Comparison of ENCODE assay signal across 17 cellular contexts in genomic region chr5:35665066-35665465, GRCh38. TPM values are rescaled to one million over a fixed set of nuclear protein-coding genes. Genes with fewer than 3 reads are reported as not detected.
DNase-seq lines count a peak whose midpoint lies in the region; ATAC-seq and TF ChIP-seq lines count a peak whose summit lies in the region.
"Had no signal": no experiment of that assay in that cellular context is flagged by ENCODE, and none has a peak within 500 bp of the region (broad histone marks: within the 10 kb centered on the region; RNA-seq: fewer than 3 reads in every experiment).

No MANE protein-coding gene starts in this region.

- DNase-seq in CD14-positive monocyte (ENCODE audit: low spot score) (no peak), Kasumi-1 (lab: John Stamatoyannopoulos, UW) (peak; percentile 96 to 97), SKM-1 (lab: John Stamatoyannopoulos, UW; ENCODE audit: unreplicated experiment) (peak; percentile 30), left kidney (ENCODE audit: low read depth, low spot score) (peak; percentile 15), NCI-H1048 (lab: John Stamatoyannopoulos, UW) (no peak), ACHN (no peak), activated gamma-delta T cell (lab: John Stamatoyannopoulos, UW) (no peak)
- DNase-seq: adrenal gland, HCEC 1CT, left ventricle myocardium inferior, NCI-H1436 treated with DMSO at 0.1 percent for 48 hours, sigmoid colon, T-helper 17 cell, upper lobe of left lung had no signal

- intact Hi-C loops in CD14-positive monocyte (cut with micrococcal nuclease): no loop called here

- H3K9me3 Mint-ChIP-seq in CD14-positive monocyte: peaks cover 0 to 12% (median 7%) of the 10 kb centered on the region in 7 donors

- H3K4me3 Mint-ChIP-seq in CD14-positive monocyte: peak overlapping the region in 1 of 2 donors; percentile 46
- H3K4me3 Mint-ChIP-seq: activated T-helper 1 cell treated with anti-CD3 and anti-CD28 coated beads, Interleukin-12 subunit alpha, Interleukin-12 subunit beta, Interleukin-2, Interleukin-4 antibody, amounts not matched to agents 30 ng/mL and 10 ng/mL and 1 ng/mL, durations not matched to agents 14 hours and 24 hours and 36 hours; stimulated activated naive CD8-positive, alpha-beta T cell treated with anti-CD3 and anti-CD28 coated beads, Interleukin-15, Interleukin-2, amounts not matched to agents 100 ng/mL and 50 ng/mL, for 24 hours had no signal

- peaks cover 19% of the 10 kb centered on the region for H3K4me1 Mint-ChIP-seq in CD14-positive monocyte

- ATAC-seq in HG03135 (IDR thresholded peaks at IDR 0.05; ENCODE audit: unreplicated experiment): no peak
- ATAC-seq: T-helper 17 cell had no signal

- H3K27me3 Mint-ChIP-seq in CD14-positive monocyte (ENCODE audit: low read depth in 3 of 3): peaks cover 0 to 3% (median 1%) of the 10 kb centered on the region in 3 donors
- H3K27me3 Mint-ChIP-seq: stimulated activated naive CD8-positive, alpha-beta T cell treated with anti-CD3 and anti-CD28 coated beads, Interleukin-15, Interleukin-2, amounts not matched to agents 100 ng/mL and 50 ng/mL, for 24 hours; T-helper 17 cell had no signal

- H3K36me3 Mint-ChIP-seq in CD14-positive monocyte: peaks cover 28 to 40% of the 10 kb centered on the region in 2 donors

- TF ChIP-seq CTCF in CD14-positive monocyte (IDR thresholded peaks at IDR 0.05): no peak

- H3K27ac Mint-ChIP-seq in CD14-positive monocyte: peak overlapping the region in 4 of 7 donors; percentile 12 to 76 (median 50)
- H3K27ac Mint-ChIP-seq: activated T-helper 1 cell treated with anti-CD3 and anti-CD28 coated beads, Interleukin-12 subunit alpha, Interleukin-12 subunit beta, Interleukin-2, Interleukin-4 antibody, amounts not matched to agents 30 ng/mL and 10 ng/mL and 1 ng/mL, durations not matched to agents 14 hours and 24 hours and 36 hours; stimulated activated naive CD8-positive, alpha-beta T cell treated with anti-CD3 and anti-CD28 coated beads, Interleukin-15, Interleukin-2, amounts not matched to agents 100 ng/mL and 50 ng/mL, for 24 hours; T-helper 17 cell had no signal

- in situ Hi-C loops in ACHN (cut with HindIII; ENCODE audit: low pct_ligation_motif_present, low pct_unique_long_range_greater_than_20kb, low sequenced_read_pairs): no loop called here

RNA-seq across cellular contexts. Expression of gene SPEF2, which starts 47.4 kb away (rescaled TPM):
- polyA plus RNA-seq in CD14-positive monocyte: under 1 TPM; 0.46 to 0.48 TPM

Comparison
In these comparisons a context has a peak if more than half of its experiments do, and no peak if none do; other contexts are left out.
1. DNase-seq: peak in Kasumi-1 (2 of 2), SKM-1 (single experiment) and left kidney (single experiment); none in CD14-positive monocyte (single experiment), NCI-H1048 (single experiment), ACHN (single experiment) and activated gamma-delta T cell (single experiment).